In genomic region chr10:6044651-6045599, GRCh38 we compare ENCODE assay signal across 10 cellular contexts. TPM values are rescaled to one million over a fixed set of nuclear protein-coding genes. Genes with fewer than 3 reads are reported as not detected.
DNase-seq lines count a peak whose midpoint lies in the region; ATAC-seq and TF ChIP-seq lines count a peak whose summit lies in the region.
"Had no signal": no experiment of that assay in that cellular context is flagged by ENCODE, and none has a peak within 500 bp of the region (broad histone marks: within the 10 kb centered on the region; RNA-seq: fewer than 3 reads in every experiment).

No MANE protein-coding gene starts in this region.

- TF ChIP-seq CTCF in GM12864 (IDR thresholded peaks at IDR 0.05; ENCODE audit: low read depth, low read length, missing control alignments) (no peak), lower lobe of right lung (IDR thresholded peaks at IDR 0.05) (no peak)

- H3K4me3 Mint-ChIP-seq in T-helper 17 cell, result peak overlapping the region; percentile 81

- no peaks in the 10 kb centered on the region for H3K27me3 Mint-ChIP-seq in T-helper 17 cell

- no peak overlapping the region for H3K27ac ChIP-seq in lower lobe of right lung

- peak overlapping the region; percentile 9; the same call in 1 of the 2 replicates for H3K4me3 ChIP-seq in GM12864 (ENCODE audit: low read depth, low read length)
- H3K4me3 ChIP-seq in lower lobe of right lung, result no peak overlapping the region

- H3K36me3 ChIP-seq in lower lobe of right lung, result no peaks in the 10 kb centered on the region

- H3K4me1 ChIP-seq in lower lobe of right lung, result peaks cover 9% of the 10 kb centered on the region

- no peak for DNase-seq in GM12864 (ENCODE audit: low read depth)
- no peak for DNase-seq in T-helper 17 cell
- peak; percentile 8 for DNase-seq in mucosa of gallbladder (ENCODE audit: low spot score)
- no peak for DNase-seq in mesenteric fat pad (ENCODE audit: low spot score)
- no peak for DNase-seq in lower lobe of right lung
- DNase-seq in DMS79 treated with DMSO at 0.1 percent for 48 hours (lab: John Stamatoyannopoulos, UW), result no peak
- no peak for DNase-seq in left colon
- DNase-seq: aorta, NCI-H2171 treated with DMSO at 0.1 percent for 48 hours had no signal

- intact Hi-C loops in lower lobe of right lung (cut with DNase I), result no loop called here
- intact Hi-C loops in left colon (cut with DNase I, micrococcal nuclease), result no loop called here

- no peaks in the 10 kb centered on the region for H3K27me3 ChIP-seq in lower lobe of right lung (ENCODE audit: low read depth)

- ATAC-seq in GM21529 (IDR thresholded peaks at IDR 0.05; ENCODE audit: unreplicated experiment) (peak; percentile 42), T-helper 17 cell (peak; percentile 36), lower lobe of right lung (no peak), left colon (no peak)

- peak overlapping the region; percentile 87 for H3K27ac Mint-ChIP-seq in T-helper 17 cell

- peaks cover 59% of the 10 kb centered on the region for H3K4me1 Mint-ChIP-seq in T-helper 17 cell

- no peaks in the 10 kb centered on the region for H3K9me3 ChIP-seq in T-helper 17 cell (ENCODE audit: control insufficient read depth, low read length, poor library complexity, severe bottlenecking)
- no peaks in the 10 kb centered on the region for H3K9me3 ChIP-seq in lower lobe of right lung

- H3K36me3 Mint-ChIP-seq in T-helper 17 cell (ENCODE audit: low read depth), result peaks cover 5% of the 10 kb centered on the region

RNA-seq across cellular contexts. Expression of gene IL2RA, which starts 17.2 kb away (rescaled TPM):
- total RNA-seq in T-helper 17 cell, result 10 to 100 TPM; 51.7 to 59.2 TPM
- 1.4 TPM for total RNA-seq in mucosa of gallbladder
- total RNA-seq in mesenteric fat pad, result 2.4 TPM
- total RNA-seq in lower lobe of right lung, result 2.9 TPM
- total RNA-seq in left colon, result 1 to 10 TPM in 1 of 2 donors, under 1 TPM in 1; 0.61 to 1.8 TPM

RNA-seq across cellular contexts. Expression of gene RBM17, which starts 43.9 kb away (rescaled TPM):
- total RNA-seq in T-helper 17 cell, result 100 to 1,000 TPM; 133 to 146 TPM
- total RNA-seq in mucosa of gallbladder, result 65.5 TPM
- total RNA-seq in mesenteric fat pad, result 137 TPM
- total RNA-seq in lower lobe of right lung, result 90.8 TPM
- 10 to 100 TPM; 71.7 to 90.7 TPM for total RNA-seq in left colon

Comparison
In these comparisons a context has a peak if more than half of its experiments do, and no peak if none do; other contexts are left out.
1. ATAC-seq: peak in GM21529 (single experiment) and T-helper 17 cell (single experiment); none in lower lobe of right lung (0 of 2) and left colon (single experiment).
2. RNA of gene IL2RA, which starts 17.2 kb away (total RNA-seq): 51.7 to 59.2 TPM in T-helper 17 cell; 2.9 TPM in lower lobe of right lung (single experiment), 2.4 TPM in mesenteric fat pad (single experiment), 0.61 to 1.8 TPM in left colon and 1.4 TPM in mucosa of gallbladder (single experiment); every median in the first group is over 10 times any median in the second.